13 cellular contexts compared by ENCODE assay signal in genomic region chr9:2260401-2261306, GRCh38.
DNase-seq lines count a peak whose midpoint lies in the region; ATAC-seq and TF ChIP-seq lines count a peak whose summit lies in the region.
"Had no signal": no experiment of that assay in that cellular context is flagged by ENCODE, and none has a peak within 500 bp of the region (broad histone marks: within the 10 kb centered on the region; RNA-seq: fewer than 3 reads in every experiment).

No MANE protein-coding gene starts in this region.

- no peak overlapping the region for H3K18ac ChIP-seq in H9 (ENCODE audit: insufficient read length, low read depth, low read length)

- peaks cover 5 to 16% (median 8%) of the 10 kb centered on the region in 3 experiments for H3K36me3 Mint-ChIP-seq in H9 (ENCODE audit: insufficient read depth in 1 of 3, low read depth in 3 of 3)

- H2AK5ac ChIP-seq in H9 (ENCODE audit: insufficient read length, low read length), result no peak overlapping the region

- H3K36me3 ChIP-seq in psoas muscle (ENCODE audit: insufficient read depth in 1 of 2, low read depth in 1 of 2), result no peaks in the 10 kb centered on the region
- H3K36me3 ChIP-seq: SJCRH30 had no signal

- H4K20me1 ChIP-seq in H9 (ENCODE audit: control insufficient read depth, insufficient read depth, insufficient read length), result no peaks in the 10 kb centered on the region

- no peak overlapping the region for H3K4me2 ChIP-seq in H9 (ENCODE audit: insufficient read depth, insufficient read length, low read length)

- no peak overlapping the region for H3K4me3 Mint-ChIP-seq in H9

- no peak overlapping the region for H3K14ac ChIP-seq in H9 (ENCODE audit: insufficient read depth, low read length)

- H2BK12ac ChIP-seq in H9 (ENCODE audit: insufficient read length, low read depth, low read length), result no peak overlapping the region

- no peak overlapping the region for H3T11ph ChIP-seq in H9 (ENCODE audit: low read length)

- 65 to 78% (median 76%) methylated on average over 3 of the region's 3 CpGs for whole genome bisulfite sequencing in psoas muscle, 3 donors
- WGBS in H9 (ENCODE audit: extremely low coverage, insufficient read length, low lambda C conversion rate), result no CpG with 5 or more reads among the region's 3 CpGs

- peaks cover 11 to 15% of the 10 kb centered on the region in 2 experiments; a peak in 4 of 5 replicates for H3K9me3 Mint-ChIP-seq in H9

- H2AFZ ChIP-seq in H9 (ENCODE audit: low read length), result no peak overlapping the region

- H4K91ac ChIP-seq in H9 (ENCODE audit: insufficient read length, low read depth, low read length), result no peak overlapping the region

- H3K79me2 ChIP-seq in H9 (ENCODE audit: insufficient read depth, low read length), result no peaks in the 10 kb centered on the region

- DNase-seq in DMS153 (lab: John Stamatoyannopoulos, UW) (peak; percentile 24), DMS153 treated with DMSO at 0.1 percent for 48 hours (lab: John Stamatoyannopoulos, UW; ENCODE audit: unreplicated experiment) (no peak), NCI-H1436 (lab: John Stamatoyannopoulos, UW) (peak; percentile 70), choroid plexus epithelial cell (ENCODE audit: low read depth) (peak; percentile 25), psoas muscle (no peak), H9 (no peak)
- DNase-seq in stimulated activated CD4-positive, alpha-beta T cell treated with anti-CD3 and anti-CD28 coated beads, Interleukin-2, amount 100 ng/mL, for 48 hours, result no peak
- DNase-seq in effector CD8-positive, alpha-beta T cell (lab: John Stamatoyannopoulos, UW), result no peak
- DNase-seq: effector memory CD4-positive, alpha-beta T cell; H7; SJCRH30; stimulated activated CD4-positive, alpha-beta T cell treated with anti-CD3 and anti-CD28 coated beads, Interleukin-15, amount 100 ng/mL, for 24 hours had no signal

- no peak overlapping the region for H2BK5ac ChIP-seq in H9 (ENCODE audit: insufficient read length, low read length)

- H2BK120ac ChIP-seq in H9 (ENCODE audit: low read depth, low read length, poor library complexity, severe bottlenecking), result no peak overlapping the region

- no peaks in the 10 kb centered on the region for H3K23me2 ChIP-seq in H9 (ENCODE audit: insufficient read length, low read depth, low read length, poor library complexity, severe bottlenecking)

- no peaks in the 10 kb centered on the region for H3K79me1 ChIP-seq in H9 (ENCODE audit: insufficient read depth, low read depth, low read length, poor library complexity, severe bottlenecking)

- H3K4me1 ChIP-seq in psoas muscle (peaks cover 2% of the 10 kb centered on the region), H9 (ENCODE audit: insufficient read depth, low read length) (no peaks in the 10 kb centered on the region)

- H3K23ac ChIP-seq in H9 (ENCODE audit: insufficient read length, low read depth, low read length), result no peak overlapping the region

- intact Hi-C loops in psoas muscle (cut with DNase I), result loop anchor here in 1 of 2 donors (10.0 kb wide), 1 partner anchor 64 kb away; no protein-coding TSS in a partner anchor

- H3K27ac ChIP-seq in psoas muscle (no peak overlapping the region), H9 (ENCODE audit: insufficient read length, low read depth, low read length) (no peak overlapping the region)
- H3K27ac ChIP-seq: 22Rv1, SJCRH30 had no signal

- peaks cover 2 to 17% of the 10 kb centered on the region in 2 experiments; a peak in 3 of 4 replicates for H3K4me1 Mint-ChIP-seq in H9

- H4K5ac ChIP-seq in H9 (ENCODE audit: insufficient read length, low read depth, low read length), result no peak overlapping the region

- no peak overlapping the region for H3K27ac Mint-ChIP-seq in H9

- H3K56ac ChIP-seq in H9 (ENCODE audit: insufficient read length, low read depth, low read length), result no peak overlapping the region

- no peaks in the 10 kb centered on the region for H3K27me3 Mint-ChIP-seq in H9 (ENCODE audit: low read depth)

- no peak overlapping the region for H3K4me3 ChIP-seq in choroid plexus epithelial cell (ENCODE audit: low read depth, low read length)
- no peak overlapping the region for H3K4me3 ChIP-seq in psoas muscle
- H3K4me3 ChIP-seq: SJCRH30 had no signal

- TF ChIP-seq CTCF in choroid plexus epithelial cell (conservative IDR thresholded peaks at IDR 0.05; ENCODE audit: low read depth, low read length), result no peak
- TF ChIP-seq CTCF in psoas muscle (IDR thresholded peaks at IDR 0.05), result no peak
- no peak for TF ChIP-seq CTCF in H9 (conservative IDR thresholded peaks at IDR 0.05)

- H2BK15ac ChIP-seq in H9 (ENCODE audit: low read depth, low read length), result no peak overlapping the region

- no peak overlapping the region for H3K4ac ChIP-seq in H9 (ENCODE audit: low read depth, low read length)

- H4K8ac ChIP-seq in H9 (replicated peaks; ENCODE audit: insufficient read length, low read depth, low read length), result no peak overlapping the region

- no peak overlapping the region for H2BK20ac ChIP-seq in H9 (ENCODE audit: low read depth, low read length, poor library complexity, severe bottlenecking)

- H3K9ac ChIP-seq in H9 (ENCODE audit: extremely low read depth, insufficient read length, low read length), result no peak overlapping the region

- H3K27me3 ChIP-seq in psoas muscle (ENCODE audit: insufficient read depth in 3 of 3, low read length in 2 of 3) (no peaks in the 10 kb centered on the region), H9 (ENCODE audit: insufficient read depth, low read length) (no peaks in the 10 kb centered on the region)
- H3K27me3 ChIP-seq: SJCRH30 had no signal

- H3K9me3 ChIP-seq in psoas muscle (no peaks in the 10 kb centered on the region), H9 (ENCODE audit: control insufficient read depth, low read depth, low read length) (no peaks in the 10 kb centered on the region)
- H3K9me3 ChIP-seq: SJCRH30 had no signal

- peak; percentile 54 to 91 (median 82) for ATAC-seq in psoas muscle

Comparison
In these comparisons a context has a peak if more than half of its experiments do, and no peak if none do; other contexts are left out.
1. DNase-seq: peak in DMS153 (single experiment), NCI-H1436 (single experiment) and choroid plexus epithelial cell (single experiment); none in DMS153 treated with DMSO at 0.1 percent for 48 hours (single experiment), psoas muscle (0 of 2), stimulated activated CD4-positive, alpha-beta T cell treated with anti-CD3 and anti-CD28 coated beads, Interleukin-2, amount 100 ng/mL, for 48 hours (0 of 2), effector CD8-positive, alpha-beta T cell (single experiment) and H9 (single experiment).